1 cellular context compared by ENCODE assay signal in the genomic region with DNA sequence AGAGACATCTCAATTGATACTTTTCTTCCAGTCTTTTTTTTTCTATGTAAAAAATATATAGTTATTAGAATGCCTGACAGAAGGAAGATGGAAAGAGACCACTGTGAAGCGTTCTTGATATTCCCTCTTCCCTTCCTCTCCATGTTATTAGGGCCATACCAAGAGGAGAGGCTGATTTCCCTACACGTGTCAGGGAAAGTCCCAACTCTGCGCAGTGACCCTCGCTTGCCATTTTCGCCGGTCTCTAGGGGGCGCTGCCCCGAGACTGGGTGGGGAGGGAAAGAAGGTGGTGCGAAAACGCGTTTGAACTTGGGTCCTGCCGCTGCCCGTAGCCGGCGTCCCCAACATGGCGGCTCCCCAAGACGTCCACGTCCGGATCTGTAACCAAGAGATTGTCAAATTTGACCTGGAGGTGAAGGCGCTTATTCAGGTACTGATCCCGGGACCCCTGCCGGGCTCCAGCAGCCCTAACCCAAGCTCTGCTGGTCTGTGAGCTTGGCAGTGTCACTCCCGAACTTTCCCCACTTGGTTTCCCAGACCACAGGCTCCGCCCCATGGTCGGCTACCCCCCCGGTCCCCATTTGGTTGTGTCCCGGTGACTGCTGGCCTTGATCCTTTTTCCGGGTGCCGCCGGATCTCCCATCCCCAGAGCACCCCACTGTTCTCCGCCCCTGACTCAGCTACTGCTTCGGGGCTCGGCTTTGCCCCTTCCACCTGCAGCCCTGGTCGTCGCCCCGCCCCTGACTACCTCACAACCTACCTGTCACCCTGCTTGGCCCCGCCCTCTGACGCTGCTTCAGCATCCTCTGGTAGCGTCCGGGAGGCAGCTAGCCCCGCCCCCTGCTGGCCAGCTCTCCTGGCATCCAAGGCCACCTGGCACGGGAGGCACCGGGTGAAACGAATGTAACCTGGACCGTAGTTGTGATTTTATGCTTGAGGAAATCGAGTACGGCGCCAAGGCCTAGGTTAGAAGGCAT.
TF ChIP-seq lines count a peak whose summit lies in the region.

A gene with protein sequence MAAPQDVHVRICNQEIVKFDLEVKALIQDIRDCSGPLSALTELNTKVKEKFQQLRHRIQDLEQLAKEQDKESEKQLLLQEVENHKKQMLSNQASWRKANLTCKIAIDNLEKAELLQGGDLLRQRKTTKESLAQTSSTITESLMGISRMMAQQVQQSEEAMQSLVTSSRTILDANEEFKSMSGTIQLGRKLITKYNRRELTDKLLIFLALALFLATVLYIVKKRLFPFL (plus strand): TSS at position 332 of the 977 bp plus-strand sequence. CDS start 15 bp downstream, at position 347.

TF ChIP-seq in HepG2, 621 proteins besides CTCF, POLR2A, EP300 and RAD21 (continued from another document and continues in another):
- TF ChIP-seq GABPB1 (CRISPR knock-in tag; IDR thresholded peaks at IDR 0.05) (peak; percentile 82), TBL1XR1 (IDR thresholded peaks at IDR 0.05; ENCODE audit: borderline replicate concordance, low read length, partially characterized antibody) (peak; percentile 65), TARDBP (CRISPR knock-in tag; IDR thresholded peaks at IDR 0.05) (peak; percentile 91), MAFG (CRISPR knock-in tag; IDR thresholded peaks at IDR 0.05) (no peak), HOXA9 (CRISPR knock-in tag; IDR thresholded peaks at IDR 0.05; ENCODE audit: borderline replicate concordance) (no peak), MIXL1 (CRISPR knock-in tag; IDR thresholded peaks at IDR 0.05) (peak; percentile 73), ZNF737 (CRISPR knock-in tag; IDR thresholded peaks at IDR 0.05; ENCODE audit: borderline replicate concordance) (no peak), ZFP36L1 (CRISPR knock-in tag; IDR thresholded peaks at IDR 0.05) (no peak; the same call in 1 of the 2 replicates), KMT2A (CRISPR knock-in tag; IDR thresholded peaks at IDR 0.05) (peak; percentile 56; the same call in 1 of the 2 replicates), ZFP37 (CRISPR knock-in tag; IDR thresholded peaks at IDR 0.05; ENCODE audit: borderline replicate concordance) (no peak; the same call in 1 of the 2 replicates), JUNB (CRISPR knock-in tag; IDR thresholded peaks at IDR 0.05; ENCODE audit: borderline replicate concordance) (no peak), ATF7-NPFF (CRISPR knock-in tag; IDR thresholded peaks at IDR 0.05; ENCODE audit: low read depth) (peak; percentile 19; the same call in 1 of the 2 replicates), RELA (CRISPR knock-in tag; IDR thresholded peaks at IDR 0.05) (peak; percentile 97; the same call in 1 of the 2 replicates), MAFF (IDR thresholded peaks at IDR 0.05; ENCODE audit: low read depth, low read length) (no peak; the same call in 1 of the 2 replicates), ZSCAN22 (CRISPR knock-in tag; IDR thresholded peaks at IDR 0.05) (no peak), RBAK (CRISPR knock-in tag; IDR thresholded peaks at IDR 0.05) (0 out of 2 replicates have a peak, but pooled peaks have one; percentile 14), CCAR2 (optimal IDR thresholded peaks at IDR 0.05; ENCODE audit: low read depth, low read length) (no peak), NFKBIZ (CRISPR knock-in tag; IDR thresholded peaks at IDR 0.05) (peak; percentile 99), KAT7 (CRISPR knock-in tag; IDR thresholded peaks at IDR 0.05; ENCODE audit: borderline replicate concordance) (peak; percentile 75; the same call in 1 of the 2 replicates), SP4 (CRISPR knock-in tag; IDR thresholded peaks at IDR 0.05) (peak; percentile 77; the same call in 1 of the 2 replicates)
- TF ChIP-seq, protein P1, sequence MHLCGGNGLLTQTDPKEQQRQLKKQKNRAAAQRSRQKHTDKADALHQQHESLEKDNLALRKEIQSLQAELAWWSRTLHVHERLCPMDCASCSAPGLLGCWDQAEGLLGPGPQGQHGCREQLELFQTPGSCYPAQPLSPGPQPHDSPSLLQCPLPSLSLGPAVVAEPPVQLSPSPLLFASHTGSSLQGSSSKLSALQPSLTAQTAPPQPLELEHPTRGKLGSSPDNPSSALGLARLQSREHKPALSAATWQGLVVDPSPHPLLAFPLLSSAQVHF (CRISPR knock-in tag; IDR thresholded peaks at IDR 0.05) = no peak
- TF ChIP-seq, protein P2, sequence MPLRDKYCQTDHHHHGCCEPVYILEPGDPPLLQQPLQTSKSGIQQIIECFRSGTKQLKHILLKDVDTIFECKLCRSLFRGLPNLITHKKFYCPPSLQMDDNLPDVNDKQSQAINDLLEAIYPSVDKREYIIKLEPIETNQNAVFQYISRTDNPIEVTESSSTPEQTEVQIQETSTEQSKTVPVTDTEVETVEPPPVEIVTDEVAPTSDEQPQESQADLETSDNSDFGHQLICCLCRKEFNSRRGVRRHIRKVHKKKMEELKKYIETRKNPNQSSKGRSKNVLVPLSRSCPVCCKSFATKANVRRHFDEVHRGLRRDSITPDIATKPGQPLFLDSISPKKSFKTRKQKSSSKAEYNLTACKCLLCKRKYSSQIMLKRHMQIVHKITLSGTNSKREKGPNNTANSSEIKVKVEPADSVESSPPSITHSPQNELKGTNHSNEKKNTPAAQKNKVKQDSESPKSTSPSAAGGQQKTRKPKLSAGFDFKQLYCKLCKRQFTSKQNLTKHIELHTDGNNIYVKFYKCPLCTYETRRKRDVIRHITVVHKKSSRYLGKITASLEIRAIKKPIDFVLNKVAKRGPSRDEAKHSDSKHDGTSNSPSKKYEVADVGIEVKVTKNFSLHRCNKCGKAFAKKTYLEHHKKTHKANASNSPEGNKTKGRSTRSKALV (CRISPR knock-in tag; IDR thresholded peaks at IDR 0.05) = no peak
- TF ChIP-seq, protein P3, sequence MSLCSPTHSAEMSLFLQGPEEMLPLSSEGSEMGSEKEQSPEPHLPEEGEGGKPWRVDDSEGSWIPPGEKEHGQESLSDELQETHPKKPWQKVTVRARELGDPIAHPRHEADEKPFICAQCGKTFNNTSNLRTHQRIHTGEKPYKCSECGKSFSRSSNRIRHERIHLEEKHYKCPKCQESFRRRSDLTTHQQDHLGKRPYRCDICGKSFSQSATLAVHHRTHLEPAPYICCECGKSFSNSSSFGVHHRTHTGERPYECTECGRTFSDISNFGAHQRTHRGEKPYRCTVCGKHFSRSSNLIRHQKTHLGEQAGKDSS (CRISPR knock-in tag; IDR thresholded peaks at IDR 0.05; ENCODE audit: borderline replicate concordance, low read depth) = peak; percentile 50
- TF ChIP-seq, protein P4, sequence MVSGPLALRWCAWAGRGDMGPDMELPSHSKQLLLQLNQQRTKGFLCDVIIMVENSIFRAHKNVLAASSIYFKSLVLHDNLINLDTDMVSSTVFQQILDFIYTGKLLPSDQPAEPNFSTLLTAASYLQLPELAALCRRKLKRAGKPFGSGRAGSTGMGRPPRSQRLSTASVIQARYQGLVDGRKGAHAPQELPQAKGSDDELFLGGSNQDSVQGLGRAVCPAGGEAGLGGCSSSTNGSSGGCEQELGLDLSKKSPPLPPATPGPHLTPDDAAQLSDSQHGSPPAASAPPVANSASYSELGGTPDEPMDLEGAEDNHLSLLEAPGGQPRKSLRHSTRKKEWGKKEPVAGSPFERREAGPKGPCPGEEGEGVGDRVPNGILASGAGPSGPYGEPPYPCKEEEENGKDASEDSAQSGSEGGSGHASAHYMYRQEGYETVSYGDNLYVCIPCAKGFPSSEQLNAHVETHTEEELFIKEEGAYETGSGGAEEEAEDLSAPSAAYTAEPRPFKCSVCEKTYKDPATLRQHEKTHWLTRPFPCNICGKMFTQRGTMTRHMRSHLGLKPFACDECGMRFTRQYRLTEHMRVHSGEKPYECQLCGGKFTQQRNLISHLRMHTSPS (CRISPR knock-in tag; IDR thresholded peaks at IDR 0.05; ENCODE audit: low read depth) = peak; percentile 35; the same call in 1 of the 2 replicates
- TF ChIP-seq, protein P5, sequence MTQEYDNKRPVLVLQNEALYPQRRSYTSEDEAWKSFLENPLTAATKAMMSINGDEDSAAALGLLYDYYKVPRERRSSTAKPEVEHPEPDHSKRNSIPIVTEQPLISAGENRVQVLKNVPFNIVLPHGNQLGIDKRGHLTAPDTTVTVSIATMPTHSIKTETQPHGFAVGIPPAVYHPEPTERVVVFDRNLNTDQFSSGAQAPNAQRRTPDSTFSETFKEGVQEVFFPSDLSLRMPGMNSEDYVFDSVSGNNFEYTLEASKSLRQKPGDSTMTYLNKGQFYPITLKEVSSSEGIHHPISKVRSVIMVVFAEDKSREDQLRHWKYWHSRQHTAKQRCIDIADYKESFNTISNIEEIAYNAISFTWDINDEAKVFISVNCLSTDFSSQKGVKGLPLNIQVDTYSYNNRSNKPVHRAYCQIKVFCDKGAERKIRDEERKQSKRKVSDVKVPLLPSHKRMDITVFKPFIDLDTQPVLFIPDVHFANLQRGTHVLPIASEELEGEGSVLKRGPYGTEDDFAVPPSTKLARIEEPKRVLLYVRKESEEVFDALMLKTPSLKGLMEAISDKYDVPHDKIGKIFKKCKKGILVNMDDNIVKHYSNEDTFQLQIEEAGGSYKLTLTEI (CRISPR knock-in tag; conservative IDR thresholded peaks at IDR 0.05) = no peak
- TF ChIP-seq, protein P6, sequence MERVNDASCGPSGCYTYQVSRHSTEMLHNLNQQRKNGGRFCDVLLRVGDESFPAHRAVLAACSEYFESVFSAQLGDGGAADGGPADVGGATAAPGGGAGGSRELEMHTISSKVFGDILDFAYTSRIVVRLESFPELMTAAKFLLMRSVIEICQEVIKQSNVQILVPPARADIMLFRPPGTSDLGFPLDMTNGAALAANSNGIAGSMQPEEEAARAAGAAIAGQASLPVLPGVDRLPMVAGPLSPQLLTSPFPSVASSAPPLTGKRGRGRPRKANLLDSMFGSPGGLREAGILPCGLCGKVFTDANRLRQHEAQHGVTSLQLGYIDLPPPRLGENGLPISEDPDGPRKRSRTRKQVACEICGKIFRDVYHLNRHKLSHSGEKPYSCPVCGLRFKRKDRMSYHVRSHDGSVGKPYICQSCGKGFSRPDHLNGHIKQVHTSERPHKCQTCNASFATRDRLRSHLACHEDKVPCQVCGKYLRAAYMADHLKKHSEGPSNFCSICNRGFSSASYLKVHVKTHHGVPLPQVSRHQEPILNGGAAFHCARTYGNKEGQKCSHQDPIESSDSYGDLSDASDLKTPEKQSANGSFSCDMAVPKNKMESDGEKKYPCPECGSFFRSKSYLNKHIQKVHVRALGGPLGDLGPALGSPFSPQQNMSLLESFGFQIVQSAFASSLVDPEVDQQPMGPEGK (CRISPR knock-in tag; IDR thresholded peaks at IDR 0.05) = peak; percentile 77
- TF ChIP-seq, protein P7, sequence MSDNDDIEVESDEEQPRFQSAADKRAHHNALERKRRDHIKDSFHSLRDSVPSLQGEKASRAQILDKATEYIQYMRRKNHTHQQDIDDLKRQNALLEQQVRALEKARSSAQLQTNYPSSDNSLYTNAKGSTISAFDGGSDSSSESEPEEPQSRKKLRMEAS (IDR thresholded peaks at IDR 0.05) = peak; percentile 93
- TF ChIP-seq, protein P8, sequence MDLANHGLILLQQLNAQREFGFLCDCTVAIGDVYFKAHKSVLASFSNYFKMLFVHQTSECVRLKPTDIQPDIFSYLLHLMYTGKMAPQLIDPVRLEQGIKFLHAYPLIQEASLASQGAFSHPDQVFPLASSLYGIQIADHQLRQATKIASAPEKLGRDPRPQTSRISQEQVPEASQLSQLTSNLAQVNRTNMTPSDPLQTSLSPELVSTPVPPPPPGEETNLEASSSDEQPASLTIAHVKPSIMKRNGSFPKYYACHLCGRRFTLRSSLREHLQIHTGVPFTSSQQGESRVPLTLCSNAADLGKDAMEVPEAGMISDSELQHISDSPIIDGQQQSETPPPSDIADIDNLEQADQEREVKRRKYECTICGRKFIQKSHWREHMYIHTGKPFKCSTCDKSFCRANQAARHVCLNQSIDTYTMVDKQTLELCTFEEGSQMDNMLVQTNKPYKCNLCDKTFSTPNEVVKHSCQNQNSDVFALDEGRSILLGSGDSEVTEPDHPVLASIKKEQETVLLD (CRISPR knock-in tag; IDR thresholded peaks at IDR 0.05; ENCODE audit: low read depth) = no peak
- TF ChIP-seq, protein P9, sequence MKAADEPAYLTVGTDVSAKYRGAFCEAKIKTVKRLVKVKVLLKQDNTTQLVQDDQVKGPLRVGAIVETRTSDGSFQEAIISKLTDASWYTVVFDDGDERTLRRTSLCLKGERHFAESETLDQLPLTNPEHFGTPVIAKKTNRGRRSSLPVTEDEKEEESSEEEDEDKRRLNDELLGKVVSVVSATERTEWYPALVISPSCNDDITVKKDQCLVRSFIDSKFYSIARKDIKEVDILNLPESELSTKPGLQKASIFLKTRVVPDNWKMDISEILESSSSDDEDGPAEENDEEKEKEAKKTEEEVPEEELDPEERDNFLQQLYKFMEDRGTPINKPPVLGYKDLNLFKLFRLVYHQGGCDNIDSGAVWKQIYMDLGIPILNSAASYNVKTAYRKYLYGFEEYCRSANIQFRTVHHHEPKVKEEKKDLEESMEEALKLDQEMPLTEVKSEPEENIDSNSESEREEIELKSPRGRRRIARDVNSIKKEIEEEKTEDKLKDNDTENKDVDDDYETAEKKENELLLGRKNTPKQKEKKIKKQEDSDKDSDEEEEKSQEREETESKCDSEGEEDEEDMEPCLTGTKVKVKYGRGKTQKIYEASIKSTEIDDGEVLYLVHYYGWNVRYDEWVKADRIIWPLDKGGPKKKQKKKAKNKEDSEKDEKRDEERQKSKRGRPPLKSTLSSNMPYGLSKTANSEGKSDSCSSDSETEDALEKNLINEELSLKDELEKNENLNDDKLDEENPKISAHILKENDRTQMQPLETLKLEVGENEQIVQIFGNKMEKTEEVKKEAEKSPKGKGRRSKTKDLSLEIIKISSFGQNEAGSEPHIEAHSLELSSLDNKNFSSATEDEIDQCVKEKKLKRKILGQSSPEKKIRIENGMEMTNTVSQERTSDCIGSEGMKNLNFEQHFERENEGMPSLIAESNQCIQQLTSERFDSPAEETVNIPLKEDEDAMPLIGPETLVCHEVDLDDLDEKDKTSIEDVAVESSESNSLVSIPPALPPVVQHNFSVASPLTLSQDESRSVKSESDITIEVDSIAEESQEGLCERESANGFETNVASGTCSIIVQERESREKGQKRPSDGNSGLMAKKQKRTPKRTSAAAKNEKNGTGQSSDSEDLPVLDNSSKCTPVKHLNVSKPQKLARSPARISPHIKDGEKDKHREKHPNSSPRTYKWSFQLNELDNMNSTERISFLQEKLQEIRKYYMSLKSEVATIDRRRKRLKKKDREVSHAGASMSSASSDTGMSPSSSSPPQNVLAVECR (CRISPR knock-in tag; IDR thresholded peaks at IDR 0.05; ENCODE audit: borderline replicate concordance) = peak; percentile 92
- TF ChIP-seq, protein P10, sequence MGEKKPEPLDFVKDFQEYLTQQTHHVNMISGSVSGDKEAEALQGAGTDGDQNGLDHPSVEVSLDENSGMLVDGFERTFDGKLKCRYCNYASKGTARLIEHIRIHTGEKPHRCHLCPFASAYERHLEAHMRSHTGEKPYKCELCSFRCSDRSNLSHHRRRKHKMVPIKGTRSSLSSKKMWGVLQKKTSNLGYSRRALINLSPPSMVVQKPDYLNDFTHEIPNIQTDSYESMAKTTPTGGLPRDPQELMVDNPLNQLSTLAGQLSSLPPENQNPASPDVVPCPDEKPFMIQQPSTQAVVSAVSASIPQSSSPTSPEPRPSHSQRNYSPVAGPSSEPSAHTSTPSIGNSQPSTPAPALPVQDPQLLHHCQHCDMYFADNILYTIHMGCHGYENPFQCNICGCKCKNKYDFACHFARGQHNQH (CRISPR knock-in tag; IDR thresholded peaks at IDR 0.05) = peak; percentile 51; the same call in 1 of the 2 replicates
